ENCODE assay signal across 7 cellular contexts in the genomic region with DNA sequence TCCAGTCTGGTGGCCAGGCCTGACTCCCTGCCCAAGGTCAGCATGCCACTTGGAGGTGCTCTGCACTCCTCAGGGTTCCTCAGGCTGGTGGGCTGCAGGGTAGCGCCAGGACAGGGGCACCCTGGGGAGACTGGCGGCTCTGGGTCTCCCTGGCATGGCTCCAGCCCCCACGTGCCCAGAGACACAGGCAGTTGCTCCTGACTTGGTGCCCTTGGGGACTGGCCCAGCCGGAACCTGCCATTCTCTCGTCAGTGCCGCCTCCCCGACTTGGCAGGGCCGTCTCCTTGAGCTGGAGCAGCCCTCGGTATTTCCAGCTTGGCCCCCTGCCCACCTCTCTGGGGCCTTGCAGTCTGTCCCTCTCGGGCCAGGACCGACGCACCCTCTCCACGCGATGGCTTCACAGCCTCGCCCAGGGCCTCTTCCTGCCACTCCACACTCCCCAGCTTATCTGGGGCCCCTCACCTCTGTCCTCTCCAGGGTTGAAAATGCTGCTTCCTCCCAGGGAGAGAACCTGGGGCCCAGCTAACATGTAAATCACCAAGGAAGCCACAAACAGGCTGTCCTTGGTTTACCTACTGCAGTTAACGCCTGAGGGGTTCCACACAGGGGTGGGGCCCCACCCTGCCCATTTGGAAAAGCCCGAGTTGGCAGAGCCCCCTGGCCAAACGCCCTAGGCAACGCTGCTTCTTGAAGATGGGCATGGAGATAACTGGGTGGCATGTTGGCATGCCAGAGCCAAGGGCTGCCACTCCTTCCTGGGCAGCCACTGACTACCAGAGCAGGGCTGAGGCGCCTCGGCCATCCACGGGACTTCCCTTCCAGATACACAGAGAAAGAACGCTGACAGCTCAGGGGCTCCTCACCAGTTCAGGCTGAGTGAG.
DNase-seq lines count a peak whose midpoint lies in the region; ATAC-seq and TF ChIP-seq lines count a peak whose summit lies in the region.

No MANE protein-coding gene starts in this region.

- H3K27me3 Mint-ChIP-seq in effector memory CD8-positive, alpha-beta T cell: peaks cover 78 to 80% of the 10 kb centered on the region in 2 donors

- peaks cover 0 to 5% of the 10 kb centered on the region in 2 donors for H3K4me1 Mint-ChIP-seq in effector memory CD8-positive, alpha-beta T cell (ENCODE audit: low read depth in 2 of 2)

- no peaks in the 10 kb centered on the region for H3K9me3 Mint-ChIP-seq in effector memory CD8-positive, alpha-beta T cell

- H3K9me3 ChIP-seq in breast epithelium (no peaks in the 10 kb centered on the region), lower lobe of right lung (no peaks in the 10 kb centered on the region), thoracic aorta (no peaks in the 10 kb centered on the region)

- H3K36me3 ChIP-seq in breast epithelium (no peaks in the 10 kb centered on the region), lower lobe of right lung (no peaks in the 10 kb centered on the region), thoracic aorta (no peaks in the 10 kb centered on the region)

- H3K27ac Mint-ChIP-seq in effector memory CD8-positive, alpha-beta T cell: no peak overlapping the region

- intact Hi-C loops in breast epithelium (cut with DNase I; ENCODE audit: low total_unique reads) (loop anchor here (10.0 kb wide), 1 partner anchor 59 kb away; a partner anchor contains a TSS), lower lobe of right lung (cut with DNase I) (no loop called here)

- H3K4me3 ChIP-seq in breast epithelium (peak overlapping the region in 1 of 3 donors; percentile 32), lower lobe of right lung (peak overlapping the region; percentile 24), thoracic aorta (peak overlapping the region; percentile 20)

- TF ChIP-seq CTCF in breast epithelium (IDR thresholded peaks at IDR 0.05) (no peak), lower lobe of right lung (IDR thresholded peaks at IDR 0.05) (no peak), thoracic aorta (IDR thresholded peaks at IDR 0.05) (no peak)

- peak; percentile 81 for DNase-seq in LoVo (ENCODE audit: low spot score)
- peak; percentile 83 to 93 for DNase-seq in breast epithelium (ENCODE audit: low spot score in 2 of 2)
- peak; percentile 95 for DNase-seq in lower lobe of right lung
- peak; percentile 77 for DNase-seq in thoracic aorta (ENCODE audit: low spot score)
- no peak for DNase-seq in NCI-H1105 (lab: John Stamatoyannopoulos, UW)
- no peak for DNase-seq in effector memory CD8-positive, alpha-beta T cell

- H3K4me1 ChIP-seq in breast epithelium (peaks cover 23 to 39% of the 10 kb centered on the region in 2 donors), lower lobe of right lung (peaks cover 99% of the 10 kb centered on the region), thoracic aorta (ENCODE audit: control insufficient read depth in 1 of 2, low read depth in 2 of 2) (peaks cover 62 to 90% of the 10 kb centered on the region in 2 donors)

- H3K27ac ChIP-seq in breast epithelium (peak overlapping the region; percentile 88 to 90), lower lobe of right lung (peak overlapping the region; percentile 87), thoracic aorta (peak overlapping the region; percentile 81 to 90)

- no peaks in the 10 kb centered on the region for H3K36me3 Mint-ChIP-seq in effector memory CD8-positive, alpha-beta T cell (ENCODE audit: insufficient read depth)

- H3K4me3 Mint-ChIP-seq in effector memory CD8-positive, alpha-beta T cell: no peak overlapping the region

- TF ChIP-seq POLR2A in breast epithelium (IDR thresholded peaks at IDR 0.05): no peak

- no peaks in the 10 kb centered on the region for H3K27me3 ChIP-seq in breast epithelium
- no peaks in the 10 kb centered on the region for H3K27me3 ChIP-seq in lower lobe of right lung (ENCODE audit: low read depth)
- H3K27me3 ChIP-seq in thoracic aorta (replicated peaks; ENCODE audit: insufficient read depth): no peaks in the 10 kb centered on the region

- ATAC-seq in lower lobe of right lung: peak; percentile 81 to 85
- peak; percentile 47 for ATAC-seq in thoracic aorta (ENCODE audit: insufficient number of reproducible peaks, low FRiP score, low read depth)
- no peak for ATAC-seq in effector memory CD8-positive, alpha-beta T cell (replicated peaks)
- no peak for ATAC-seq in HG03378 (IDR thresholded peaks at IDR 0.05; ENCODE audit: unreplicated experiment)

Comparison
In these comparisons a context has a peak if more than half of its experiments do, and no peak if none do; other contexts are left out.
1. DNase-seq: peak in LoVo (single experiment), breast epithelium (2 of 2), lower lobe of right lung (single experiment) and thoracic aorta (single experiment); none in NCI-H1105 (single experiment) and effector memory CD8-positive, alpha-beta T cell (0 of 3).
2. ATAC-seq: peak in lower lobe of right lung (2 of 2) and thoracic aorta (single experiment); none in effector memory CD8-positive, alpha-beta T cell (single experiment) and HG03378 (single experiment).
3. Peak in every context shown above with its lines, with median percentiles within 50 percentile points of each other: H3K27ac ChIP-seq.